Comparison of ENCODE assay signal across 9 cellular contexts in genomic region chr10:112985701-112986510, GRCh38. TPM values are rescaled to one million over a fixed set of nuclear protein-coding genes. Genes with fewer than 3 reads are reported as not detected.
DNase-seq lines count a peak whose midpoint lies in the region; ATAC-seq, FAIRE-seq and TF ChIP-seq lines count a peak whose summit lies in the region.
"Had no signal": no experiment of that assay in that cellular context is flagged by ENCODE, and none has a peak within 500 bp of the region (broad histone marks: within the 10 kb centered on the region; RNA-seq: fewer than 3 reads in every experiment).

No MANE protein-coding gene starts in this region.

- CTCF ChIA-PET in MCF 10A (lab: Yijun Ruan, JAX), result interaction anchor here (0.7 to 1.7 kb wide), 6 partner anchors 8 to 399 kb away, joined by 3 to 6 read pairs (median 3); no protein-coding TSS in a partner anchor

- peaks cover 26% of the 10 kb centered on the region for H3K4me1 Mint-ChIP-seq in MCF 10A (ENCODE audit: insufficient read depth, unreplicated experiment)

- H3K36me3 ChIP-seq in breast epithelium (no peaks in the 10 kb centered on the region), transverse colon (peaks cover 0 to 4% (median 0%) of the 10 kb centered on the region in 4 donors)

- no peaks in the 10 kb centered on the region for H3K9me3 ChIP-seq in breast epithelium
- no peaks in the 10 kb centered on the region for H3K9me3 ChIP-seq in transverse colon
- H3K9me3 ChIP-seq: psoas muscle had no signal

- no peaks in the 10 kb centered on the region for H3K27me3 ChIP-seq in breast epithelium
- peaks cover 3% of the 10 kb centered on the region for H3K27me3 ChIP-seq in transverse colon

- no TSS peak for BruUV-seq in MCF 10A (replicated peaks; lab: Mats Ljungman, UMichigan)

- no peak for FAIRE-seq in GM12892 (lab: Jason Lieb, UNC)

- H3K27ac ChIP-seq in breast epithelium, result peak overlapping the region; percentile 48 to 51
- peak overlapping the region in 3 of 4 donors; percentile 8 to 64 (median 57) for H3K27ac ChIP-seq in transverse colon
- H3K27ac ChIP-seq: psoas muscle had no signal

- in situ Hi-C loops in transverse colon (cut with MboI; ENCODE audit: low pct_ligation_motif_present in 1 of 4, low pct_unique_long_range_greater_than_20kb in 1 of 4, low sequenced_read_pairs in 3 of 4), result no loop called here

- no peak overlapping the region for H3K4me3 ChIP-seq in breast epithelium
- H3K4me3 ChIP-seq in transverse colon, result no peak overlapping the region
- H3K4me3 ChIP-seq: psoas muscle had no signal

- POLR2A ChIA-PET in MCF 10A (lab: Yijun Ruan, JAX), result interaction anchor here (0.7 to 1.5 kb wide), 7 partner anchors 27 to 232 kb away, joined by 3 to 6 read pairs (median 4); no protein-coding TSS in a partner anchor

- DNase-seq in breast epithelium (ENCODE audit: low spot score in 2 of 2) (no peak), MCF 10A (ENCODE audit: unreplicated experiment) (no peak), SIG-M5 treated with dmso at 0.1 percent for 504 hours (lab: John Stamatoyannopoulos, UW; ENCODE audit: unreplicated experiment) (peak; percentile 94), left cardiac atrium (no peak), transverse colon (no peak), GM12892 (ENCODE audit: insufficient read length) (no peak), posterior vena cava (ENCODE audit: low spot score) (no peak)
- DNase-seq: psoas muscle had no signal

- H3K4me1 ChIP-seq in breast epithelium (peaks cover 0 to 34% of the 10 kb centered on the region in 2 donors), transverse colon (peaks cover 11 to 56% (median 15%) of the 10 kb centered on the region in 4 donors)

- H3K27ac Mint-ChIP-seq in MCF 10A (ENCODE audit: low read depth, unreplicated experiment), result no peak overlapping the region

- ATAC-seq in left cardiac atrium, result peak; percentile 53 to 74
- ATAC-seq in GM21723 (IDR thresholded peaks at IDR 0.05; ENCODE audit: unreplicated experiment), result no peak
- ATAC-seq: psoas muscle had no signal

- TF ChIP-seq CTCF in breast epithelium (IDR thresholded peaks at IDR 0.05) (no peak), MCF 10A (IDR thresholded peaks at IDR 0.05; ENCODE audit: unreplicated experiment) (no peak), transverse colon (IDR thresholded peaks at IDR 0.05) (no peak)

- H3K9me3 Mint-ChIP-seq in MCF 10A (ENCODE audit: unreplicated experiment), result no peaks in the 10 kb centered on the region

- no peaks in the 10 kb centered on the region for H3K27me3 Mint-ChIP-seq in MCF 10A (ENCODE audit: insufficient read depth, unreplicated experiment)

- H3K4me3 Mint-ChIP-seq in MCF 10A (ENCODE audit: unreplicated experiment), result no peak overlapping the region

- WGBS in transverse colon (ENCODE audit: low coverage in 1 of 2), 2 donors, result 50 to 62% methylated on average over 4 to 6 of the region's 6 CpGs

- intact Hi-C loops in breast epithelium (cut with DNase I; ENCODE audit: low total_unique reads) (no loop called here), MCF 10A (cut with micrococcal nuclease) (no loop called here), left cardiac atrium (cut with DNase I) (no loop called here), transverse colon (cut with DNase I; ENCODE audit: low total_unique reads) (no loop called here), posterior vena cava (cut with DNase I) (no loop called here)

- TF ChIP-seq POLR2A in breast epithelium (IDR thresholded peaks at IDR 0.05), result no peak
- TF ChIP-seq POLR2A in transverse colon (IDR thresholded peaks at IDR 0.05), result no peak
- no peak for TF ChIP-seq POLR2A in GM12892 (IDR thresholded peaks at IDR 0.05; ENCODE audit: low read depth, low read length)

- H3K36me3 Mint-ChIP-seq in MCF 10A (ENCODE audit: insufficient read depth, unreplicated experiment), result peaks cover 30% of the 10 kb centered on the region

- no peak for TF ChIP-seq EP300 in transverse colon (IDR thresholded peaks at IDR 0.05; ENCODE audit: low read depth)

RNA-seq across cellular contexts. Expression of gene TCF7L2, which starts 35.9 kb away (rescaled TPM):
- total RNA-seq in breast epithelium (10 to 100 TPM; 33.1 to 44.2 (median 34.1) TPM), MCF 10A (2022) (25.2 and 25.7 TPM in 2 replicates), left cardiac atrium (10 to 100 TPM; 15.7 to 16.3 TPM), transverse colon (100 to 1,000 TPM in 3 of 4 donors, 10 to 100 TPM in 1; 84.6 to 249 (median 137) TPM), posterior vena cava (10 to 100 TPM; 26.8 to 29.6 TPM)
- polyA plus RNA-seq in GM12892 (2012; ENCODE audit: missing spikeins), result 0.11 TPM
